Comparison of ENCODE assay signal across 8 cellular contexts in the genomic region with DNA sequence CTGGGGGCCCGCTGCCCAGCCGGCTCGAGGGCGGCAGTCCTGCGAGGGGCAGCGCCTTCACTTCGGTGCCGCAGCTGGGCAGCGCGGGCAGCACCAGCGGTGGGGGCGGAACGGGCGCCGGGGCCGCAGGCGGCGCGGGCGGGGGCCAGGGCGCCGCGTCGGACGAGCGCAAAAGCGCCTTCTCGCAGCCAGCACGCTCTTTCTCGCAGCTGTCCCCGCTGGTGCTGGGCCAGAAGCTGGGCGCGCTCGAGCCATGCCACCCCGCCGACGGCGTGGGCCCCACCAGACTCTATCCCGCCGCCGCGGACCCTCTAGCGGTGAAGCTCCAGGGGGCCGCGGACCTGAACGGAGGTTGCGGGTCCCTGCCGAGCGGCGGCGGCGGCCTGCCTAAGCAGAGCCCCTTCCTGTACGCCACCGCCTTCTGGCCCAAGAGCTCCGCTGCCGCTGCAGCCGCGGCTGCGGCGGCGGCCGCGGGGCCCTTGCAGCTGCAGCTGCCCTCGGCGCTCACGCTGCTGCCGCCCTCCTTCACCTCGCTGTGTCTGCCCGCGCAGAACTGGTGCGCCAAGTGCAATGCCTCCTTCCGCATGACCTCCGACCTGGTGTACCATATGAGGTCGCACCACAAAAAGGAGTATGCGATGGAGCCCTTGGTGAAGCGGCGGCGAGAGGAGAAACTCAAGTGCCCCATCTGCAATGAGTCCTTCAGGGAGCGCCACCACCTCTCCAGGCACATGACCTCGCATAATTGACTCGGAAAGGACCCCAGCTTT. TPM values are rescaled to one million over a fixed set of nuclear protein-coding genes. Genes with fewer than 3 reads are reported as not detected.
A peak's percentile ranks its signal among the peaks of the same experiment; 100 is the strongest.
DNase-seq lines count a peak whose midpoint lies in the region; ATAC-seq lines count a peak whose summit lies in the region.

No MANE protein-coding gene starts in this region.

- H3K4me3 ChIP-seq in HUES48 (ENCODE audit: low read depth, low read length) (peak overlapping the region; percentile 53), muscle layer of colon (ENCODE audit: low read depth in 1 of 2, low read length in 2 of 2) (peak overlapping the region; percentile 70 to 72), urinary bladder (ENCODE audit: low read depth, low read length) (peak overlapping the region; percentile 76)

- no peaks in the 10 kb centered on the region for H3K36me3 ChIP-seq in HUES48 (ENCODE audit: control insufficient read depth, insufficient read depth, low read length)
- no peaks in the 10 kb centered on the region for H3K36me3 ChIP-seq in muscle layer of colon (ENCODE audit: insufficient read depth, low read length)
- no peaks in the 10 kb centered on the region for H3K36me3 ChIP-seq in urinary bladder (ENCODE audit: insufficient read depth)

- H3K27me3 ChIP-seq in HUES48 (ENCODE audit: control insufficient read depth, insufficient read depth, low read length) (peaks cover 100% of the 10 kb centered on the region), muscle layer of colon (ENCODE audit: control insufficient read depth in 1 of 2, insufficient read depth in 2 of 2, low read length in 2 of 2) (no peaks in the 10 kb centered on the region)

- H3K9ac ChIP-seq in HUES48 (ENCODE audit: low read depth, low read length) (no peak overlapping the region), muscle layer of colon (ENCODE audit: low read length) (no peak overlapping the region)

- H3K27ac ChIP-seq in HUES48 (ENCODE audit: low read depth, low read length) (no peak overlapping the region), muscle layer of colon (ENCODE audit: low read depth, low read length) (peak overlapping the region; percentile 80), urinary bladder (ENCODE audit: low read depth) (peak overlapping the region; percentile 78)

- H3K9me3 ChIP-seq in HUES48 (ENCODE audit: control insufficient read depth, insufficient read depth, low read length) (no peaks in the 10 kb centered on the region), muscle layer of colon (ENCODE audit: low read length) (no peaks in the 10 kb centered on the region)

- 2% methylated on average over 81 of the region's 81 CpGs for WGBS in urinary bladder

- peaks cover 20% of the 10 kb centered on the region; the same call in 1 of the 2 replicates for H3K4me1 ChIP-seq in HUES48 (ENCODE audit: control insufficient read depth, insufficient read depth, low read length)
- no peaks in the 10 kb centered on the region for H3K4me1 ChIP-seq in muscle layer of colon (ENCODE audit: insufficient read depth, low read length)
- H3K4me1 ChIP-seq in urinary bladder (ENCODE audit: insufficient read depth) = no peaks in the 10 kb centered on the region

- ATAC-seq in GM21390 (IDR thresholded peaks at IDR 0.05; ENCODE audit: unreplicated experiment) = peak; percentile 62

- DNase-seq in DMS53 (lab: John Stamatoyannopoulos, UW) (peak; percentile 76), NCI-H2171 (lab: John Stamatoyannopoulos, UW) (no peak)
- DNase-seq in activated CD4-positive, alpha-beta T cell treated with anti-CD3 and anti-CD28 coated beads for 1 hour = peak; percentile 39
- DNase-seq in effector CD8-positive, alpha-beta T cell (lab: John Stamatoyannopoulos, UW) = peak; percentile 16

RNA-seq across cellular contexts. Expression of a gene that starts 5.7 kb away (rescaled TPM):
- total RNA-seq in urinary bladder = 7.5 TPM
- 13.7 TPM for polyA plus RNA-seq in urinary bladder
